Comparison of ENCODE assay signal across 24 cellular contexts in the genomic region with DNA sequence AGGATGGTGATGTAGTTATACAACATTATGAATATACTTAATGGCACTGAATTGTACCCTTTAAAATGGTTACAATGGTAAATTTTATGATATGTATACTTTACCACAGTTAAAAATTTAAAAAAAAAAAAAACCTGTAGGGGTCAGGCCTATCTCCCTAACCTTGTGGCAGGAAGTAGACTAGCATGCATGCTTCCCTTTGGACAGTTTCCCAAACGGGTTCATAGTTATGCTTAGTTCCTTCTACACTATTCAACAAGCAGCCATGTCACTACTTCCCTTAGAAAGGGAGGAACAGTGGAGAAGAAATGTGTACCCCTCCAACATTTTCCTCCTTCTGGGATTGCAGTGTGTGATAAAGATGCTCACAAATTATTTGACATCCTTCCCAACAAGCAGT.
"Had no signal": no experiment of that assay in that cellular context is flagged by ENCODE, and none has a peak within 500 bp of the region (broad histone marks: within the 10 kb centered on the region; RNA-seq: fewer than 3 reads in every experiment).

No MANE protein-coding gene starts in this region.

- H3K9ac ChIP-seq: parathyroid adenoma had no signal

- H3K27ac Mint-ChIP-seq: activated CD4-positive, alpha-beta memory T cell treated with anti-CD3 and anti-CD28 coated beads for 36 hours; brain; nephron progenitor cell had no signal

- H2AFZ ChIP-seq: parathyroid adenoma had no signal

- H3K9me3 Mint-ChIP-seq: activated naive CD4-positive, alpha-beta T cell treated with anti-CD3 and anti-CD28 coated beads for 36 hours; effector memory CD8-positive, alpha-beta T cell; stimulated activated naive CD8-positive, alpha-beta T cell treated with anti-CD3 and anti-CD28 coated beads, Interleukin-15, Interleukin-2, amounts not matched to agents 100 ng/mL and 50 ng/mL, for 24 hours had no signal

- H3K9me3 ChIP-seq: esophagus squamous epithelium, gastroesophageal sphincter, tibial artery had no signal

- H3K27me3 Mint-ChIP-seq: activated CD4-positive, alpha-beta memory T cell treated with anti-CD3 and anti-CD28 coated beads for 36 hours; brain; effector memory CD8-positive, alpha-beta T cell; stimulated activated naive CD8-positive, alpha-beta T cell treated with anti-CD3 and anti-CD28 coated beads, Interleukin-15, Interleukin-2, amounts not matched to agents 100 ng/mL and 50 ng/mL, for 24 hours had no signal

- H3K27me3 ChIP-seq: dorsolateral prefrontal cortex, esophagus squamous epithelium, gastroesophageal sphincter, heart left ventricle, tibial artery had no signal

- H3K4me1 Mint-ChIP-seq: brain, nephron progenitor cell had no signal

- H3K4me3 Mint-ChIP-seq: activated CD4-positive, alpha-beta memory T cell treated with anti-CD3 and anti-CD28 coated beads for 36 hours; activated naive CD4-positive, alpha-beta T cell treated with anti-CD3 and anti-CD28 coated beads for 36 hours; brain; effector memory CD8-positive, alpha-beta T cell; nephron progenitor cell; stimulated activated naive CD8-positive, alpha-beta T cell treated with anti-CD3 and anti-CD28 coated beads, Interleukin-15, Interleukin-2, amounts not matched to agents 100 ng/mL and 50 ng/mL, for 24 hours had no signal

- H3K27ac ChIP-seq: dorsolateral prefrontal cortex, esophagus squamous epithelium, gastroesophageal sphincter, heart left ventricle, parathyroid adenoma, tibial artery had no signal

- H3K4me3 ChIP-seq: dorsolateral prefrontal cortex, esophagus squamous epithelium, gastroesophageal sphincter, heart left ventricle, tibial artery had no signal

- H3K79me2 ChIP-seq: parathyroid adenoma had no signal

- DNase-seq: activated CD4-positive, alpha-beta memory T cell treated with anti-CD3 and anti-CD28 coated beads for 36 hours; activated CD4-positive, alpha-beta T cell treated with anti-CD3 and anti-CD28 coated beads for 4 hours; activated CD4-positive, CD25-positive, alpha-beta regulatory T cell; activated naive CD4-positive, alpha-beta T cell treated with anti-CD3 and anti-CD28 coated beads for 36 hours; activated T-cell treated with anti-CD3 and anti-CD28 coated beads, Interleukin-2, amount 50 U/mL, for 48 hours; anterior cingulate cortex; caudate nucleus; dorsolateral prefrontal cortex; effector memory CD8-positive, alpha-beta T cell; esophagus squamous epithelium; heart left ventricle; mesenchymal stem cell; nephron progenitor cell; nucleus accumbens; right cardiac atrium; stimulated activated CD4-positive, alpha-beta T cell treated with anti-CD3 and anti-CD28 coated beads, Interleukin-12 subunit alpha, Interleukin-12 subunit beta, amount 100 ng/mL, for 4 hours; stimulated activated CD4-positive, alpha-beta T cell treated with anti-CD3 and anti-CD28 coated beads, Interleukin-4, amount 100 ng/mL, for 4 hours; substantia nigra; T-helper 1 cell; tibial artery had no signal

- ATAC-seq: effector memory CD8-positive, alpha-beta T cell; gastroesophageal sphincter; heart left ventricle; right cardiac atrium had no signal

- H3K4me1 ChIP-seq: esophagus squamous epithelium, gastroesophageal sphincter, parathyroid adenoma, tibial artery had no signal
